Comparison of ENCODE assay signal across 8 cellular contexts in genomic region chr1:155745284-155746228, GRCh38. TPM values are rescaled to one million over a fixed set of nuclear protein-coding genes. Genes with fewer than 3 reads are reported as not detected.
DNase-seq lines count a peak whose midpoint lies in the region; ATAC-seq, FAIRE-seq and TF ChIP-seq lines count a peak whose summit lies in the region.
"Not testable (repeated sequence)": the region's sequence is repeated elsewhere in the genome, so short reads cannot be mapped to it uniquely, and the experiment has no call there.

No MANE protein-coding gene starts in this region.

- TF ChIP-seq CTCF in AG04450 (IDR thresholded peaks at IDR 0.05; ENCODE audit: low read depth, low read length); bronchial epithelial cell (IDR thresholded peaks at IDR 0.05; ENCODE audit: insufficient read depth, low read length, severe bottlenecking); smooth muscle cell (IDR thresholded peaks at IDR 0.05; ENCODE audit: borderline replicate concordance, insufficient read depth, poor library complexity, severe bottlenecking): not testable (repeated sequence)
- 0 out of 2 replicates have a peak, but pooled peaks have one; percentile 18 for TF ChIP-seq CTCF in WERI-Rb-1 (IDR thresholded peaks at IDR 0.05; ENCODE audit: low read depth, low read length)

- POLR2A ChIA-PET in AG04450 (lab: Yijun Ruan, JAX): interaction anchor here (1.0 kb wide), 1 partner anchor 238 kb away, joined by 3 read pairs; no protein-coding TSS in a partner anchor

- ATAC-seq in GM18907 (IDR thresholded peaks at IDR 0.05; ENCODE audit: unreplicated experiment): peak; percentile 88
- peak; percentile 78 for ATAC-seq in HG03139 (IDR thresholded peaks at IDR 0.05; ENCODE audit: unreplicated experiment)

- peak overlapping the region; percentile 47 for H2AFZ ChIP-seq in smooth muscle cell (ENCODE audit: low read depth)

- FAIRE-seq in bronchial epithelial cell (lab: Jason Lieb, UNC): not testable (repeated sequence)

- H3K9ac ChIP-seq in smooth muscle cell (ENCODE audit: low read depth): peak overlapping the region; percentile 68

- H3K27ac ChIP-seq in AG04450 (ENCODE audit: low read depth, low read length) (peak overlapping the region; percentile 4), WERI-Rb-1 (peak overlapping the region; percentile 74), smooth muscle cell (ENCODE audit: low read depth) (peak overlapping the region; percentile 13)

- H3K4me1 ChIP-seq in smooth muscle cell (ENCODE audit: low read depth): not testable (repeated sequence)

- H3K79me2 ChIP-seq in smooth muscle cell (ENCODE audit: low read depth): not testable (repeated sequence)

- not testable (repeated sequence) for H3F3A ChIP-seq in smooth muscle cell (ENCODE audit: low read depth)

- peak overlapping the region; percentile 81 for H3K4me2 ChIP-seq in smooth muscle cell

- not testable (repeated sequence) for H3K9me3 ChIP-seq in AG04450 (ENCODE audit: control insufficient read depth, insufficient read depth, low read length); WERI-Rb-1 (ENCODE audit: severe bottlenecking); smooth muscle cell (replicated peaks; ENCODE audit: low read depth)

- 1% methylated on average over 36 of the region's 77 CpGs for WGBS in smooth muscle cell (ENCODE audit: low lambda C conversion rate)

- not testable (repeated sequence) for H4K20me1 ChIP-seq in smooth muscle cell (ENCODE audit: low read depth)

- H3K27me3 ChIP-seq in AG04450 (ENCODE audit: control insufficient read depth, insufficient read depth, low read length); WERI-Rb-1 (ENCODE audit: insufficient read depth, low read depth, severe bottlenecking); bronchial epithelial cell (ENCODE audit: control insufficient read depth, insufficient read depth, low read length); smooth muscle cell (ENCODE audit: low read depth): not testable (repeated sequence)

- H3K4me3 ChIP-seq in AG04450 (ENCODE audit: low read depth, low read length) (peak overlapping the region; percentile 74), WERI-Rb-1 (ENCODE audit: low read depth, low read length) (peak overlapping the region; percentile 83), bronchial epithelial cell (ENCODE audit: low read depth, low read length) (peak overlapping the region; percentile 77), smooth muscle cell (peak overlapping the region; percentile 56)

- DNase-seq in AG04450 (ENCODE audit: low read depth, low spot score) (peak; percentile 95), NCI-H2196 treated with DMSO at 0.1 percent for 48 hours (lab: John Stamatoyannopoulos, UW; ENCODE audit: unreplicated experiment) (peak; percentile 69), WERI-Rb-1 (peak; percentile 100), bronchial epithelial cell (ENCODE audit: low read depth) (peak; percentile 95), iPS-NIHi7 (ENCODE audit: extremely low spot score) (peak; percentile 84), smooth muscle cell (lab: John Stamatoyannopoulos, UW; ENCODE audit: unreplicated experiment) (peak; percentile 81)

- CTCF ChIA-PET in AG04450 (lab: Charles Lee): not testable (repeated sequence)

- H3K36me3 ChIP-seq in WERI-Rb-1: peaks cover 20% of the 10 kb centered on the region
- not testable (repeated sequence) for H3K36me3 ChIP-seq in bronchial epithelial cell (ENCODE audit: control insufficient read depth, insufficient read depth, low read length); smooth muscle cell (ENCODE audit: low read depth)

RNA-seq across cellular contexts. Expression of gene DAP3, which starts 56.7 kb away (rescaled TPM):
- polyA plus RNA-seq in AG04450 (2011; rRNA removed): 150 and 152 TPM in 2 replicates
- 140 and 149 TPM in 2 replicates for polyA minus RNA-seq in AG04450 (2011; rRNA and poly(A)+ RNA removed)
- 53.6 and 71.1 TPM in 2 replicates for total RNA-seq in bronchial epithelial cell
- 60.2 and 86.3 TPM in 2 replicates for total RNA-seq in smooth muscle cell
- polyA plus RNA-seq in smooth muscle cell: 61.2 and 64.5 TPM in 2 replicates

RNA-seq across cellular contexts. Expression of gene YY1AP1, which starts 57.0 kb away (rescaled TPM):
- 58.1 and 70.0 TPM in 2 replicates for polyA plus RNA-seq in AG04450 (2011; rRNA removed)
- polyA minus RNA-seq in AG04450 (2011; rRNA and poly(A)+ RNA removed): 46.9 and 64.4 TPM in 2 replicates
- 24.0 and 36.6 TPM in 2 replicates for total RNA-seq in bronchial epithelial cell
- total RNA-seq in smooth muscle cell: 33.9 and 36.5 TPM in 2 replicates
- polyA plus RNA-seq in smooth muscle cell: 27.8 and 29.7 TPM in 2 replicates

Comparison
In these comparisons a context has a peak if more than half of its experiments do, and no peak if none do; other contexts are left out.
1. Peak in every context shown above with its lines: DNase-seq, ATAC-seq, H3K4me3 ChIP-seq and H3K27ac ChIP-seq.
2. H3K27ac ChIP-seq: peak in every context shown above with its lines; median percentile 74 in WERI-Rb-1; 13 in smooth muscle cell; 4 in AG04450.